Comparison of ENCODE assay signal across 1 cellular context in the genomic region with DNA sequence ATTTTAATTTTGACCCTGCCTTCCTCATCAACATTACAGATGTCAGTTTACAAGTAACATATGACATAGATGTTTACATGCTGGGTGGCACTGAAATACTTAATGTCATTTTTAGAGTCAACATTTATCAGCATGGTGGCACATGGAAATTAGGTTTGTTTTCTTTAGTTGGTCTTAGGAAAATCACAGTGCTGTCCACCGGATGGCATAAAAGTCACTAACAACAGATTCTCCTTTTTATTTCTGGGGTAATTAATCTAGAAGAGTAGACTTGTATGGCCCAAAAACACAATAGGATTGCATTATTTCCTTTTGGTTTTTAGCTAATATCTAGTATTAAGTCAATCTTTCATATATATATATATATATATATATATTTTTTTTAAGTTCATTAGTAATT.
TF ChIP-seq lines count a peak whose summit lies in the region.

No MANE protein-coding gene starts in this region.

TF ChIP-seq in WTC11, 78 proteins besides CTCF, POLR2A, EP300 and RAD21 (continued from another document):
- TF ChIP-seq, protein P1, sequence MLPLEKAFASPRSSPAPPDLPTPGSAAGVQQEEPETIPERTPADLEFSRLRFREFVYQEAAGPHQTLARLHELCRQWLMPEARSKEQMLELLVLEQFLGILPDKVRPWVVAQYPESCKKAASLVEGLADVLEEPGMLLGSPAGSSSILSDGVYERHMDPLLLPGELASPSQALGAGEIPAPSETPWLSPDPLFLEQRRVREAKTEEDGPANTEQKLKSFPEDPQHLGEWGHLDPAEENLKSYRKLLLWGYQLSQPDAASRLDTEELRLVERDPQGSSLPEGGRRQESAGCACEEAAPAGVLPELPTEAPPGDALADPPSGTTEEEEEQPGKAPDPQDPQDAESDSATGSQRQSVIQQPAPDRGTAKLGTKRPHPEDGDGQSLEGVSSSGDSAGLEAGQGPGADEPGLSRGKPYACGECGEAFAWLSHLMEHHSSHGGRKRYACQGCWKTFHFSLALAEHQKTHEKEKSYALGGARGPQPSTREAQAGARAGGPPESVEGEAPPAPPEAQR (CRISPR knock-in tag; IDR thresholded peaks at IDR 0.05) = no peak
- TF ChIP-seq, protein P2, sequence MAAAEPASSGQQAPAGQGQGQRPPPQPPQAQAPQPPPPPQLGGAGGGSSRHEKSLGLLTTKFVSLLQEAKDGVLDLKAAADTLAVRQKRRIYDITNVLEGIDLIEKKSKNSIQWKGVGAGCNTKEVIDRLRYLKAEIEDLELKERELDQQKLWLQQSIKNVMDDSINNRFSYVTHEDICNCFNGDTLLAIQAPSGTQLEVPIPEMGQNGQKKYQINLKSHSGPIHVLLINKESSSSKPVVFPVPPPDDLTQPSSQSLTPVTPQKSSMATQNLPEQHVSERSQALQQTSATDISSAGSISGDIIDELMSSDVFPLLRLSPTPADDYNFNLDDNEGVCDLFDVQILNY (CRISPR knock-in tag; IDR thresholded peaks at IDR 0.05) = no peak
- no peak for TF ChIP-seq ZNF671 (CRISPR knock-in tag; IDR thresholded peaks at IDR 0.05)
- TF ChIP-seq GRHL2 (CRISPR knock-in tag; IDR thresholded peaks at IDR 0.05; ENCODE audit: insufficient replicate concordance, severe bottlenecking) = no peak
- no peak for TF ChIP-seq HMGXB4 (CRISPR knock-in tag; IDR thresholded peaks at IDR 0.05)
- no peak for TF ChIP-seq CDX4 (CRISPR knock-in tag; IDR thresholded peaks at IDR 0.05; ENCODE audit: borderline replicate concordance)
- no peak for TF ChIP-seq PRDM15 (CRISPR knock-in tag; IDR thresholded peaks at IDR 0.05)
- TF ChIP-seq, protein P3, sequence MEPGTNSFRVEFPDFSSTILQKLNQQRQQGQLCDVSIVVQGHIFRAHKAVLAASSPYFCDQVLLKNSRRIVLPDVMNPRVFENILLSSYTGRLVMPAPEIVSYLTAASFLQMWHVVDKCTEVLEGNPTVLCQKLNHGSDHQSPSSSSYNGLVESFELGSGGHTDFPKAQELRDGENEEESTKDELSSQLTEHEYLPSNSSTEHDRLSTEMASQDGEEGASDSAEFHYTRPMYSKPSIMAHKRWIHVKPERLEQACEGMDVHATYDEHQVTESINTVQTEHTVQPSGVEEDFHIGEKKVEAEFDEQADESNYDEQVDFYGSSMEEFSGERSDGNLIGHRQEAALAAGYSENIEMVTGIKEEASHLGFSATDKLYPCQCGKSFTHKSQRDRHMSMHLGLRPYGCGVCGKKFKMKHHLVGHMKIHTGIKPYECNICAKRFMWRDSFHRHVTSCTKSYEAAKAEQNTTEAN (CRISPR knock-in tag; IDR thresholded peaks at IDR 0.05) = no peak
- TF ChIP-seq GTF2I (CRISPR knock-in tag; conservative IDR thresholded peaks at IDR 0.05) = no peak
- TF ChIP-seq ZBTB21 (CRISPR knock-in tag; IDR thresholded peaks at IDR 0.05; ENCODE audit: borderline replicate concordance) = no peak
